1 cellular context compared by ENCODE assay signal in the genomic region with DNA sequence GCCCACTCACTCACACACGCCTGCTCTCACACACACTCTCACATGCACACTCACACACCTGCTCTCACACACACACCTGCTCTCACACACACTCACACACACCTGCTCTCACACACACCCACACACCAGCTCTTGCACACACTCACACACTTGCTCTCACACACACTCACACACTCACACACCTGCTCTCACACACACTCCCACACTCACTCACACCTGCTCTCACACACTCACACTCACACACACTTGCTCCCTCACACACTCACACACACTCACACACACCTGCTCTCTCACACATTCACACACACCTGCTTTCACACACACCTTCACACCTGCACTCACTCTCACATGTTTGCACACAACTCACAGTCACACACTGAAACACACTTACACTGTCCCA.
TF ChIP-seq lines count a peak whose summit lies in the region.

No MANE protein-coding gene starts in this region.

TF ChIP-seq in IMR-90, 13 proteins besides CTCF, POLR2A, EP300 and RAD21 (continued from another document):
- no peak for TF ChIP-seq BHLHE40 (IDR thresholded peaks at IDR 0.05; ENCODE audit: low read depth, low read length)
TF ChIP-seq in IMR-90: peak in this region for 0.
